Comparison of ENCODE assay signal across 8 cellular contexts in the genomic region with DNA sequence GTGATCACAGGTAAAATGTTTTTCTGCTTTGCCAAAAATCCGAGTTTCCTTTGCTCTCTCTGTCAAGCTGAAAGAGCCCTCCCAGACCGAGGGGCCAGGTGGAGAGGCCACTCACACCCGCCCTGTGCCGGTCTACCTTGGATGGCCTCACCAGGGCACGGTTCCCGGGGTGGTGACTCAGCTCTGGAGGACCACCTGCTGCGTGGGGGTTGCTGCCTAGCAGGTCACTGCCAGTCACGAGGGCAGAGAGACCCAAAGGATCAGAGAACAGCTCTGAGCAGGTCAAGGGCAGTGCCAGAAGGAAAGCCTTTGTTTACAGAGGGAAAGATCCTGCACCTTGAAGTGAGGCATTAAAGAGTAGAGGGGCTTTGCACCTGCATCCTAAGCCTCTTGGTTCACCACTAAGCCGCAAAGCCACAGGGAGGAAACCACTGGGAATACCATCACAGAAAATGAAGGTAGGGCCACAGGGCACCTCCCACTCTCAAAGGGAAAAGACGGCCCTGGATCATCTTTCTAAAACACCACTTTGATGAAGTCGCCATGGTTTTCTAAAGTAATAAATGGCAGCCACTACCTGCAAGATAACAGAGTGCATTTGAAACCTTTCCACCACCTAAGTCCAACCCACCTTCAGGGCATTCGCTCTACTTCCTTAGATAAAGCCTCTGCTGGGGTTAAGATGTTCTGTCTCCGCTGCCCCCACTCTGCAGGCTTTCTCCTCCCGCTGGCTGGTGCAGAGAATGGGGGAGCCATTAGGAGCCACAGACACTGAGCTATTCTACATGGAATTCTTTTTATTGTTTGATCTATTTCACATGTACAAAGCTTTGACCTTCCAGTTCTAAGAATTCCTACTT.
DNase-seq lines count a peak whose midpoint lies in the region; ATAC-seq, FAIRE-seq and TF ChIP-seq lines count a peak whose summit lies in the region.

No MANE protein-coding gene starts in this region.

- no peaks in the 10 kb centered on the region for H3K79me2 ChIP-seq in K562 (ENCODE audit: control insufficient read depth, insufficient read depth, low read length)

- no peaks in the 10 kb centered on the region for H3K9me3 Mint-ChIP-seq in CD8-positive, alpha-beta T cell

- no peaks in the 10 kb centered on the region for H3K9me1 ChIP-seq in K562 (ENCODE audit: control insufficient read depth, insufficient read depth, low read length)

- no peak overlapping the region for H3K4me3 Mint-ChIP-seq in CD8-positive, alpha-beta T cell

- 15% methylated on average over 14 of the region's 14 CpGs for WGBS in K562 (ENCODE audit: insufficient coverage, low coverage, missing lambda C conversion rate)
- 44% methylated on average over 14 of the region's 14 CpGs for WGBS in liver

- POLR2A ChIA-PET in CD8-positive, alpha-beta T cell (lab: Charles Lee), result interaction anchor here (0.7 kb wide), 1 partner anchor 118 kb away, joined by 3 read pairs; no protein-coding TSS in a partner anchor
- POLR2A ChIA-PET in K562 (lab: Yijun Ruan, JAX), result interaction anchor here (0.7 to 1.0 kb wide), 2 partner anchors 9 to 11 kb away, joined by 3 to 5 read pairs; no protein-coding TSS in a partner anchor

- TF ChIP-seq EP300 in K562 (IDR thresholded peaks at IDR 0.05; ENCODE audit: low read length), result no peak

- in situ Hi-C loops in K562 (cut with MboI), result loop anchor here (5.0 kb wide), 1 partner anchor 148 kb away; no protein-coding TSS in a partner anchor

- H3K4me2 ChIP-seq in K562 (ENCODE audit: insufficient read depth, low read length), result no peak overlapping the region

- TF ChIP-seq RAD21 in K562 (CRISPR knock-in tag; conservative IDR thresholded peaks at IDR 0.05 in 1 of 2, IDR thresholded peaks at IDR 0.05 in 1 of 2) (no peak), liver (IDR thresholded peaks at IDR 0.05) (no peak)

- no peak for FAIRE-seq in K562 (lab: Jason Lieb, UNC)
- no peak for FAIRE-seq in frontal cortex (lab: Jason Lieb, UNC)

- H3K9ac ChIP-seq in K562 (ENCODE audit: insufficient read depth in 1 of 2, low read depth in 2 of 2, low read length in 2 of 2) (peak overlapping the region in 1 of 2 experiments; percentile 56; a peak in 2 of 4 replicates), liver (ENCODE audit: low read depth in 1 of 2, low read length in 2 of 2) (peak overlapping the region in 1 of 2 donors; percentile 37)

- no peak for TF ChIP-seq POLR2A in K562 (conservative IDR thresholded peaks at IDR 0.05)
- TF ChIP-seq POLR2A in uterus (IDR thresholded peaks at IDR 0.05), result no peak

- H3K27me3 ChIP-seq in CD8-positive, alpha-beta T cell (ENCODE audit: insufficient read depth, low read length), result no peaks in the 10 kb centered on the region
- H3K27me3 ChIP-seq in K562 (ENCODE audit: control insufficient read depth in 2 of 2, insufficient read depth in 2 of 2, low read length in 2 of 2) (no peaks in the 10 kb centered on the region), liver (ENCODE audit: control insufficient read depth in 4 of 4, insufficient read depth in 4 of 4, low read length in 3 of 4) (no peaks in the 10 kb centered on the region), uterus (no peaks in the 10 kb centered on the region)

- peaks cover 49% of the 10 kb centered on the region for H3K4me1 Mint-ChIP-seq in CD8-positive, alpha-beta T cell (ENCODE audit: low read depth)

- H2AFZ ChIP-seq in K562 (ENCODE audit: low read depth, low read length), result no peak overlapping the region

- H3K4me3 ChIP-seq in CD8-positive, alpha-beta T cell (ENCODE audit: low read depth, low read length), result no peak overlapping the region
- H3K4me3 ChIP-seq in K562 (no peak overlapping the region), liver (ENCODE audit: low read depth in 1 of 3, low read length in 3 of 3) (no peak overlapping the region), uterus (no peak overlapping the region)

- DNase-seq in CD8-positive, alpha-beta T cell, result no peak
- DNase-seq in NCI-H2029 (lab: John Stamatoyannopoulos, UW) (peak; percentile 85), K562 (ENCODE audit: extremely low read depth in 1 of 4, low spot score in 3 of 4) (peak; percentile 54 to 69 (median 65)), uterus (peak; percentile 75 to 85), NCI-H128 (lab: John Stamatoyannopoulos, UW; ENCODE audit: unreplicated experiment) (no peak), frontal cortex (ENCODE audit: low spot score in 2 of 2) (no peak)

- BruUV-seq in K562 (replicated peaks; lab: Mats Ljungman, UMichigan), result no TSS peak

- TF ChIP-seq CTCF in CD8-positive, alpha-beta T cell (IDR thresholded peaks at IDR 0.05), result no peak
- TF ChIP-seq CTCF in K562 (IDR thresholded peaks at IDR 0.05 in 2 of 3, conservative IDR thresholded peaks at IDR 0.05 in 1 of 3; ENCODE audit: insufficient read depth in 2 of 3, low read depth in 1 of 3, low read length in 3 of 3), result no peak
- TF ChIP-seq CTCF in liver (IDR thresholded peaks at IDR 0.05; ENCODE audit: low read depth, low read length, missing input control), result no peak
- TF ChIP-seq CTCF in uterus (IDR thresholded peaks at IDR 0.05), result no peak

- H3K27me3 Mint-ChIP-seq in CD8-positive, alpha-beta T cell (ENCODE audit: low read depth), result no peaks in the 10 kb centered on the region

- H4K20me1 ChIP-seq in K562 (replicated peaks; ENCODE audit: control insufficient read depth, insufficient read depth, low read length), result no peaks in the 10 kb centered on the region

- no peak for ATAC-seq in CD8-positive, alpha-beta T cell
- peak; percentile 38 for ATAC-seq in K562
- no peak for ATAC-seq in GM18907 (IDR thresholded peaks at IDR 0.05; ENCODE audit: unreplicated experiment)

- H3K9me3 ChIP-seq in CD8-positive, alpha-beta T cell (ENCODE audit: low read length), result no peaks in the 10 kb centered on the region
- H3K9me3 ChIP-seq in K562 (replicated peaks; ENCODE audit: control insufficient read depth, insufficient read depth, low read depth, low read length), result no peaks in the 10 kb centered on the region
- H3K9me3 ChIP-seq in liver (ENCODE audit: control insufficient read depth in 4 of 4, low read length in 3 of 4), result no peaks in the 10 kb centered on the region
- H3K9me3 ChIP-seq in uterus, result no peaks in the 10 kb centered on the region

- CTCF ChIA-PET in CD8-positive, alpha-beta T cell (lab: Charles Lee), result interaction anchor here (0.7 to 6.0 kb wide), 5 partner anchors 9 to 145 kb away, joined by 3 to 59 read pairs (median 3); no protein-coding TSS in a partner anchor
- CTCF ChIA-PET in K562 (lab: Yijun Ruan, JAX; ENCODE audit: low intra/inter-chr PET ratio), result interaction anchor here (3.3 to 5.2 kb wide), 2 partner anchors 114 to 146 kb away, joined by 38 to 51 read pairs; no protein-coding TSS in a partner anchor

- no peak overlapping the region for H3K27ac ChIP-seq in CD8-positive, alpha-beta T cell (ENCODE audit: low read depth, low read length)
- H3K27ac ChIP-seq in K562 (ENCODE audit: extremely low read depth, low read depth, low read length) (no peak overlapping the region), liver (ENCODE audit: low read depth in 1 of 2, low read length in 2 of 2) (peak overlapping the region; percentile 62 to 81), uterus (peak overlapping the region; percentile 81 to 86)

- H3K27ac Mint-ChIP-seq in CD8-positive, alpha-beta T cell, result peak overlapping the region; percentile 47

- H3K36me3 ChIP-seq in CD8-positive, alpha-beta T cell (ENCODE audit: insufficient read depth, low read length), result peaks cover 13% of the 10 kb centered on the region
- peaks cover 6% of the 10 kb centered on the region; the same call in 2 of the 3 replicates for H3K36me3 ChIP-seq in K562 (ENCODE audit: control insufficient read depth, insufficient read depth, low read length)
- peaks cover 0 to 17% (median 8%) of the 10 kb centered on the region in 4 donors for H3K36me3 ChIP-seq in liver (ENCODE audit: control insufficient read depth in 4 of 4, insufficient read depth in 3 of 4, low read depth in 1 of 4, low read length in 3 of 4)
- H3K36me3 ChIP-seq in uterus, result no peaks in the 10 kb centered on the region

- peaks cover 68% of the 10 kb centered on the region for H3K36me3 Mint-ChIP-seq in CD8-positive, alpha-beta T cell

- peaks cover 38% of the 10 kb centered on the region for H3K4me1 ChIP-seq in CD8-positive, alpha-beta T cell (ENCODE audit: insufficient read depth, low read length)
- H3K4me1 ChIP-seq in K562 (replicated peaks in 1 of 2; ENCODE audit: control insufficient read depth in 2 of 2, insufficient read depth in 2 of 2, low read length in 2 of 2) (peaks cover 15 to 19% of the 10 kb centered on the region in 2 experiments), liver (ENCODE audit: control insufficient read depth in 4 of 4, insufficient read depth in 4 of 4, low read length in 3 of 4) (peaks cover 5 to 26% (median 12%) of the 10 kb centered on the region in 4 donors), uterus (peaks cover 7 to 19% of the 10 kb centered on the region in 2 donors)

- intact Hi-C loops in CD8-positive, alpha-beta T cell (cut with DNase I, micrococcal nuclease), result loop anchor here (5.0 kb wide), 1 partner anchor 88 kb away; no protein-coding TSS in a partner anchor
- intact Hi-C loops in K562 (cut with micrococcal nuclease) (loop anchor here (5.0 kb wide), 1 partner anchor 528 kb away; no protein-coding TSS in a partner anchor), uterus (cut with DNase I; ENCODE audit: low total_unique reads) (loop anchor here (10.0 kb wide), 1 partner anchor 150 kb away; no protein-coding TSS in a partner anchor)

TF ChIP-seq in K562, 482 proteins besides CTCF, POLR2A, EP300 and RAD21 (continues in another document):
- TF ChIP-seq DACH1 (IDR thresholded peaks at IDR 0.05; ENCODE audit: partially characterized antibody) (no peak), KAT7 (CRISPR knock-in tag; IDR thresholded peaks at IDR 0.05; ENCODE audit: borderline replicate concordance) (no peak), CBFA2T3 (IDR thresholded peaks at IDR 0.05) (peak; percentile 21), CBX5 (IDR thresholded peaks at IDR 0.05; ENCODE audit: borderline replicate concordance, low read depth) (no peak), ARID2 (IDR thresholded peaks at IDR 0.05) (no peak)

TF ChIP-seq in liver, 16 proteins besides CTCF, POLR2A, EP300 and RAD21 (continues in another document):
- TF ChIP-seq RXRA (IDR thresholded peaks at IDR 0.05), result peak; percentile 60 to 95
- TF ChIP-seq, protein P1, sequence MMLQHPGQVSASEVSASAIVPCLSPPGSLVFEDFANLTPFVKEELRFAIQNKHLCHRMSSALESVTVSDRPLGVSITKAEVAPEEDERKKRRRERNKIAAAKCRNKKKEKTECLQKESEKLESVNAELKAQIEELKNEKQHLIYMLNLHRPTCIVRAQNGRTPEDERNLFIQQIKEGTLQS (IDR thresholded peaks at IDR 0.05), result peak; percentile 20

Comparison
In these comparisons a context has a peak if more than half of its experiments do, and no peak if none do; other contexts are left out.
1. DNase-seq: peak in NCI-H2029 (single experiment), K562 (4 of 4) and uterus (2 of 2); none in CD8-positive, alpha-beta T cell (0 of 7), NCI-H128 (single experiment) and frontal cortex (0 of 2).
2. H3K27ac ChIP-seq: peak in liver (2 of 2) and uterus (2 of 2); none in CD8-positive, alpha-beta T cell (single experiment) and K562 (single experiment).